In the genomic region with DNA sequence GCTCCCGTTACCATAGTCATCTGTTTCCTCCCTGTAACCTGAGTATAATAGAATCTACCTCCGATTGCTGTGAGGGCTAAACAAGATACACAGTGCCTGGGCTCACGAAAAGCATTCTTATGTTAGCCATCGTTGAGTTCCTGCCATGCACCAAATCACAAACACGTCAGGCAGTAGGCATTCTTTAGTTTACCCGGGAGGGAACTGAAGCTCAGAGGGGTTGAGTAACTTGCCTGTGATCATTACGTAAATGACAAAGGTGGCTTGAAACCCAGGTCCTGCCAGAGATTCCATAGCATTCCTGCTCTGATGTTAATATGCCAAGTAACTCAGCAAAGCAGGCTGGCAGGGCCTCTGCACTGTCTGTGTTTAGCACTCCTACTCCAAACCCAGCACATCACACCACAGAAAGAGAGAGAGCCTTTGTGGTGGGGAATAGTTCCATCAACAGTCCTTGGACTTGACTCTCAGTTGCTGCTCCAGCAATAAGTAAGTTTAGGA, we compare ENCODE assay signal across 10 cellular contexts. TPM values are rescaled to one million over a fixed set of nuclear protein-coding genes. Genes with fewer than 3 reads are reported as not detected.
DNase-seq lines count a peak whose midpoint lies in the region; ATAC-seq and TF ChIP-seq lines count a peak whose summit lies in the region.
"Had no signal": no experiment of that assay in that cellular context is flagged by ENCODE, and none has a peak within 500 bp of the region (broad histone marks: within the 10 kb centered on the region; RNA-seq: fewer than 3 reads in every experiment).

No MANE protein-coding gene starts in this region.

- H4K20me1 ChIP-seq in SK-N-SH (ENCODE audit: insufficient read depth) = no peaks in the 10 kb centered on the region

- H3K27ac ChIP-seq in SK-N-SH (ENCODE audit: low read depth in 2 of 2, low read length in 1 of 2) (no peak overlapping the region), upper lobe of right lung (no peak overlapping the region), WERI-Rb-1 (no peak overlapping the region)

- H3K9ac ChIP-seq in SK-N-SH = no peak overlapping the region

- TF ChIP-seq EP300 in SK-N-SH (IDR thresholded peaks at IDR 0.05; ENCODE audit: borderline replicate concordance in 1 of 2, low read depth in 1 of 2, low read length in 1 of 2) = no peak

- TF ChIP-seq RAD21 in SK-N-SH (IDR thresholded peaks at IDR 0.05; ENCODE audit: low read length) = no peak

- intact Hi-C loops in upper lobe of right lung (cut with DNase I) = no loop called here

- no peaks in the 10 kb centered on the region for H3F3A ChIP-seq in SK-N-SH (replicated peaks; ENCODE audit: insufficient read depth)

- H3K27me3 ChIP-seq in SK-N-SH (ENCODE audit: insufficient read depth) = peaks cover 34% of the 10 kb centered on the region
- H3K27me3 ChIP-seq in upper lobe of right lung = no peaks in the 10 kb centered on the region
- no peaks in the 10 kb centered on the region for H3K27me3 ChIP-seq in WERI-Rb-1 (ENCODE audit: insufficient read depth, low read depth, severe bottlenecking)

- no peak overlapping the region for H3K4me2 ChIP-seq in SK-N-SH

- no peak overlapping the region for H2AFZ ChIP-seq in SK-N-SH (ENCODE audit: low read depth)

- POLR2A ChIA-PET in SK-N-SH (lab: Yijun Ruan, JAX) = no interaction called here

- H3K4me1 ChIP-seq in SK-N-SH (ENCODE audit: control insufficient read depth in 1 of 2, insufficient read depth in 2 of 2, low read depth in 1 of 2, low read length in 1 of 2) (peaks cover 0 to 8% of the 10 kb centered on the region in 2 experiments; a peak in 1 of 4 replicates), upper lobe of right lung (peaks cover 13% of the 10 kb centered on the region)

- CTCF ChIA-PET in SK-N-SH (lab: Yijun Ruan, JAX) = interaction anchor here (1.0 to 2.4 kb wide), 3 partner anchors 23 to 31 kb away, joined by 3 to 11 read pairs (median 5); no protein-coding TSS in a partner anchor

- H3K4me3 ChIP-seq in SK-N-SH (ENCODE audit: low read depth in 2 of 2, low read length in 1 of 2) (no peak overlapping the region), upper lobe of right lung (no peak overlapping the region), WERI-Rb-1 (ENCODE audit: low read depth, low read length) (no peak overlapping the region)

- H3K36me3 ChIP-seq in SK-N-SH (replicated peaks in 1 of 2; ENCODE audit: control insufficient read depth in 1 of 2, insufficient read depth in 2 of 2, low read length in 1 of 2) (no peaks in the 10 kb centered on the region), upper lobe of right lung (no peaks in the 10 kb centered on the region), WERI-Rb-1 (no peaks in the 10 kb centered on the region)

- H3K79me2 ChIP-seq in SK-N-SH (ENCODE audit: insufficient read depth) = no peaks in the 10 kb centered on the region

- 50% methylated on average over 7 of the region's 7 CpGs for WGBS in SK-N-SH (ENCODE audit: low lambda C conversion rate)

- no peaks in the 10 kb centered on the region for H3K9me2 ChIP-seq in SK-N-SH

- DNase-seq in SK-N-SH = no peak
- peak; percentile 62 for DNase-seq in cerebellar cortex (ENCODE audit: low spot score)
- DNase-seq in left lobe of liver (ENCODE audit: low spot score) = peak; percentile 83
- no peak for DNase-seq in upper lobe of right lung
- DNase-seq in WERI-Rb-1 = no peak
- DNase-seq in activated CD4-positive, alpha-beta T cell treated with anti-CD3 and anti-CD28 coated beads, Interleukin-2, amount 50 U/mL, for 4 hours = no peak
- DNase-seq in NCI-H146 treated with DMSO at 0.1 percent for 48 hours (lab: John Stamatoyannopoulos, UW; ENCODE audit: unreplicated experiment) = no peak
- DNase-seq: ACHN, NCI-H2029 treated with DMSO at 0.1 percent for 48 hours had no signal

- H3K9me3 ChIP-seq in SK-N-SH = no peaks in the 10 kb centered on the region
- H3K9me3 ChIP-seq in upper lobe of right lung = no peaks in the 10 kb centered on the region
- H3K9me3 ChIP-seq in WERI-Rb-1 (ENCODE audit: severe bottlenecking) = no peaks in the 10 kb centered on the region

- peak; percentile 22; the same call in 2 of the 3 replicates for ATAC-seq in SK-N-SH treated with all-trans-retinoic acid at 6 μM for 48 hours
- ATAC-seq in left lobe of liver = peak; percentile 90
- peak; percentile 60 for ATAC-seq in upper lobe of right lung

- TF ChIP-seq CTCF in SK-N-SH (IDR thresholded peaks at IDR 0.05) = no peak
- TF ChIP-seq CTCF in upper lobe of right lung (IDR thresholded peaks at IDR 0.05) = no peak
- no peak for TF ChIP-seq CTCF in WERI-Rb-1 (IDR thresholded peaks at IDR 0.05; ENCODE audit: low read depth, low read length)

TF ChIP-seq in SK-N-SH treated with all-trans-retinoic acid at 6 μM for 48 hours, 23 proteins besides CTCF, POLR2A, EP300 and RAD21 (continues in another document):
- no peak for TF ChIP-seq OSR1 (CRISPR knock-in tag; IDR thresholded peaks at IDR 0.05)
- no peak for TF ChIP-seq ZNF565 (CRISPR knock-in tag; conservative IDR thresholded peaks at IDR 0.05; ENCODE audit: low read depth)
- no peak for TF ChIP-seq CSDC2 (CRISPR knock-in tag; IDR thresholded peaks at IDR 0.05)
- TF ChIP-seq ARNTL (CRISPR knock-in tag; IDR thresholded peaks at IDR 0.05; ENCODE audit: borderline replicate concordance, low read depth) = no peak
- no peak for TF ChIP-seq RARB (CRISPR knock-in tag; IDR thresholded peaks at IDR 0.05)
- TF ChIP-seq, protein P1, sequence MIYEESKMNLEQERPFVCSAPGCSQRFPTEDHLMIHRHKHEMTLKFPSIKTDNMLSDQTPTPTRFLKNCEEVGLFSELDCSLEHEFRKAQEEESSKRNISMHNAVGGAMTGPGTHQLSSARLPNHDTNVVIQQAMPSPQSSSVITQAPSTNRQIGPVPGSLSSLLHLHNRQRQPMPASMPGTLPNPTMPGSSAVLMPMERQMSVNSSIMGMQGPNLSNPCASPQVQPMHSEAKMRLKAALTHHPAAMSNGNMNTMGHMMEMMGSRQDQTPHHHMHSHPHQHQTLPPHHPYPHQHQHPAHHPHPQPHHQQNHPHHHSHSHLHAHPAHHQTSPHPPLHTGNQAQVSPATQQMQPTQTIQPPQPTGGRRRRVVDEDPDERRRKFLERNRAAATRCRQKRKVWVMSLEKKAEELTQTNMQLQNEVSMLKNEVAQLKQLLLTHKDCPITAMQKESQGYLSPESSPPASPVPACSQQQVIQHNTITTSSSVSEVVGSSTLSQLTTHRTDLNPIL (CRISPR knock-in tag; IDR thresholded peaks at IDR 0.05; ENCODE audit: low read depth) = no peak

TF ChIP-seq in SK-N-SH, 30 proteins besides CTCF, POLR2A, EP300 and RAD21:
- TF ChIP-seq FOXJ3 (CRISPR knock-in tag; IDR thresholded peaks at IDR 0.05) (no peak), RXRA (IDR thresholded peaks at IDR 0.05; ENCODE audit: borderline replicate concordance, low read depth) (no peak), JUND (IDR thresholded peaks at IDR 0.05) (no peak), CHD2 (IDR thresholded peaks at IDR 0.05; ENCODE audit: low read length, partially characterized antibody) (no peak), ELF1 (IDR thresholded peaks at IDR 0.05) (no peak), POLR2AphosphoS5 (IDR thresholded peaks at IDR 0.05; ENCODE audit: low read depth, low read length) (no peak)

RNA-seq across cellular contexts. Expression of a gene that starts 1.4 kb away (rescaled TPM):
- polyA plus RNA-seq in SK-N-SH (2012; rRNA removed) = 0.03 and 0.05 TPM in 2 replicates
- polyA plus RNA-seq in SK-N-SH (2012; cell fraction: cytosol; rRNA removed) = 0.01 and 0.03 TPM in 2 replicates
- 0.01 and 0.02 TPM in 2 replicates for polyA plus RNA-seq in SK-N-SH (2012; cell fraction: nucleus; rRNA removed)
- total RNA-seq in left lobe of liver (not detected), upper lobe of right lung (2.5 TPM)

RNA-seq across cellular contexts. Expression of a gene that starts 22.5 kb away (rescaled TPM):
- polyA plus RNA-seq in SK-N-SH (2012; rRNA removed) = 1.2 and 2.0 TPM in 2 replicates
- polyA plus RNA-seq in SK-N-SH (2012; cell fraction: cytosol; rRNA removed) = 1.2 and 1.3 TPM in 2 replicates
- 1.4 and 1.7 TPM in 2 replicates for polyA plus RNA-seq in SK-N-SH (2012; cell fraction: nucleus; rRNA removed)
- total RNA-seq in left lobe of liver (0.20 TPM), upper lobe of right lung (7.2 TPM)

RNA-seq across cellular contexts. Expression of a gene that starts 49.7 kb away (rescaled TPM):
- polyA plus RNA-seq in SK-N-SH (2012; rRNA removed) = not detected in 2 replicates
- 0.04 and 0.05 TPM in 2 replicates for polyA plus RNA-seq in SK-N-SH (2012; cell fraction: cytosol; rRNA removed)
- polyA plus RNA-seq in SK-N-SH (2012; cell fraction: nucleus; rRNA removed) = 0.01 TPM in 1 of 2 replicates, not detected in the other
- total RNA-seq in left lobe of liver = 1.9 TPM
- 87.9 TPM for total RNA-seq in upper lobe of right lung

Comparison
In these comparisons a context has a peak if more than half of its experiments do, and no peak if none do; other contexts are left out.
1. ATAC-seq: peak in every context shown above with its lines; median percentile 90 in left lobe of liver; 60 in upper lobe of right lung; 22 in SK-N-SH treated with all-trans-retinoic acid at 6 μM for 48 hours.
2. DNase-seq: peak in cerebellar cortex (single experiment) and left lobe of liver (single experiment); none in SK-N-SH (single experiment), upper lobe of right lung (single experiment), WERI-Rb-1 (single experiment), activated CD4-positive, alpha-beta T cell treated with anti-CD3 and anti-CD28 coated beads, Interleukin-2, amount 50 U/mL, for 4 hours (0 of 2) and NCI-H146 treated with DMSO at 0.1 percent for 48 hours (single experiment).
3. RNA of a gene that starts 49.7 kb away (total RNA-seq): 87.9 TPM in upper lobe of right lung (single experiment); 1.9 TPM in left lobe of liver (single experiment); every median in the first group is over 10 times any median in the second.